In the genomic region with DNA sequence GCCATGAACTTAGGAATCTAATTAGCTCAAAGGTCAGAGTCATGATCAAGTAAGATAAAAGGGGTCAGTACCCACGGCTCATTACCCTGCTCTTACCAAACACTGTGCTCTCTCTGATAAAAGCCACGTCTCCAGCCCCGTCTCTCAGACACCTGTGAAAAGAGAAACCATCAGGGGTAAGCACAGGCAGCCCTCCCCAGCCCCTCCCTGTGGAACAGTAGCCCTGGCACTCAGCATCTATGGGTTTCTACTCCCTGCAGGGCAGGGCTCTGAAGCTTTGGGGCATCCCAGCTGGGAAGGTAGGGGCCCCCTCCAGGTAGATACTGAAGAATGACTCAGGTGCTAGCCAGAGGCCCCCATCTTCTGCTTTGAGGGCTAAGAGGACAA, we compare ENCODE assay signal across 22 cellular contexts. TPM values are rescaled to one million over a fixed set of nuclear protein-coding genes. Genes with fewer than 3 reads are reported as not detected.
DNase-seq lines count a peak whose midpoint lies in the region; ATAC-seq and TF ChIP-seq lines count a peak whose summit lies in the region.
"Had no signal": no experiment of that assay in that cellular context is flagged by ENCODE, and none has a peak within 500 bp of the region (broad histone marks: within the 10 kb centered on the region; RNA-seq: fewer than 3 reads in every experiment).

No MANE protein-coding gene starts in this region.

- no peak overlapping the region for H3K27ac Mint-ChIP-seq in activated CD8-positive, alpha-beta memory T cell treated with anti-CD3 and anti-CD28 coated beads, Interleukin-2, amount 10 ng/mL, durations not matched to agents 7 days and 5 days
- no peak overlapping the region for H3K27ac Mint-ChIP-seq in endodermal cell
- H3K27ac Mint-ChIP-seq: CD8-positive, alpha-beta memory T cell; GM23338 had no signal

- no peaks in the 10 kb centered on the region for H3K9me3 ChIP-seq in MM.1S (replicated peaks; ENCODE audit: insufficient read depth, low read length)
- no peaks in the 10 kb centered on the region for H3K9me3 ChIP-seq in endodermal cell (ENCODE audit: control insufficient read depth, low read length)

- H3K9me3 Mint-ChIP-seq in activated CD8-positive, alpha-beta memory T cell treated with anti-CD3 and anti-CD28 coated beads, Interleukin-2, amount 10 ng/mL, durations not matched to agents 7 days and 5 days (ENCODE audit: low read depth), result no peaks in the 10 kb centered on the region
- no peaks in the 10 kb centered on the region for H3K9me3 Mint-ChIP-seq in endodermal cell
- H3K9me3 Mint-ChIP-seq: CD4-positive, CD25-positive, alpha-beta regulatory T cell; GM23338 had no signal

- no peaks in the 10 kb centered on the region for H3K36me3 Mint-ChIP-seq in activated CD8-positive, alpha-beta memory T cell treated with anti-CD3 and anti-CD28 coated beads, Interleukin-2, amount 10 ng/mL, durations not matched to agents 7 days and 5 days
- no peaks in the 10 kb centered on the region for H3K36me3 Mint-ChIP-seq in endodermal cell (ENCODE audit: low read depth)
- H3K36me3 Mint-ChIP-seq: CD4-positive, CD25-positive, alpha-beta regulatory T cell; CD8-positive, alpha-beta memory T cell had no signal

- H3K4me2 ChIP-seq in MM.1S (ENCODE audit: low read depth, low read length), result peak overlapping the region; percentile 68
- H3K4me2 ChIP-seq: GM23338 had no signal

- 0 out of 2 replicates have a peak, but pooled peaks cover 5% of the 10 kb centered on the region for H3F3A ChIP-seq in MM.1S (ENCODE audit: insufficient read depth, low read length)

- no peaks in the 10 kb centered on the region for H4K20me1 ChIP-seq in MM.1S (ENCODE audit: insufficient read depth, low read length)

- no peak overlapping the region for H3K4me3 Mint-ChIP-seq in activated CD8-positive, alpha-beta memory T cell treated with anti-CD3 and anti-CD28 coated beads, Interleukin-2, amount 10 ng/mL, durations not matched to agents 7 days and 5 days
- H3K4me3 Mint-ChIP-seq in endodermal cell, result no peak overlapping the region
- H3K4me3 Mint-ChIP-seq: CD4-positive, CD25-positive, alpha-beta regulatory T cell; CD8-positive, alpha-beta memory T cell; GM23338 had no signal

- DNase-seq in activated CD8-positive, alpha-beta memory T cell treated with anti-CD3 and anti-CD28 coated beads, Interleukin-2, amount 10 ng/mL, durations not matched to agents 7 days and 5 days, result peak; percentile 37
- DNase-seq in activated CD8-positive, alpha-beta memory T cell treated with anti-CD3 and anti-CD28 coated beads for 24 hours, result no peak
- peak; percentile 59 for DNase-seq in MM.1S
- peak; percentile 22 for DNase-seq in endodermal cell
- DNase-seq in ureter (ENCODE audit: low spot score), result peak; percentile 36
- DNase-seq in NCI-H2107 treated with DMSO at 0.1 percent for 48 hours (lab: John Stamatoyannopoulos, UW; ENCODE audit: unreplicated experiment), result no peak
- no peak for DNase-seq in islet precursor cell
- DNase-seq: C1 segment of cervical spinal cord; CD4-positive, CD25-positive, alpha-beta regulatory T cell; CD8-positive, alpha-beta memory T cell; COR-L47; DMS 273 treated with DMSO at 0.1 percent for 48 hours; DMS53; GDM1; HCEC 1CT had no signal

- H3K4me3 ChIP-seq in MM.1S (ENCODE audit: low read length) (peak overlapping the region; percentile 5; the same call in 1 of the 2 replicates), endodermal cell (ENCODE audit: low read length) (no peak overlapping the region)
- H3K4me3 ChIP-seq: GM23338 had no signal

- H3K4me1 ChIP-seq in MM.1S (ENCODE audit: low read length), result peaks cover 22% of the 10 kb centered on the region
- H3K4me1 ChIP-seq in endodermal cell (ENCODE audit: control insufficient read depth, insufficient read depth, low read length), result peaks cover 7% of the 10 kb centered on the region

- TF ChIP-seq CTCF in MM.1S (IDR thresholded peaks at IDR 0.05; ENCODE audit: low read length) (no peak), endodermal cell (conservative IDR thresholded peaks at IDR 0.05) (no peak)

- H3K27me3 Mint-ChIP-seq in activated CD8-positive, alpha-beta memory T cell treated with anti-CD3 and anti-CD28 coated beads, Interleukin-2, amount 10 ng/mL, durations not matched to agents 7 days and 5 days, result peaks cover 45% of the 10 kb centered on the region
- H3K27me3 Mint-ChIP-seq in endodermal cell (ENCODE audit: insufficient read depth), result no peaks in the 10 kb centered on the region

- ATAC-seq in activated CD8-positive, alpha-beta memory T cell treated with anti-CD3 and anti-CD28 coated beads, Interleukin-2, amount 10 ng/mL, durations not matched to agents 7 days and 5 days, result no peak
- no peak for ATAC-seq in GM21529 (IDR thresholded peaks at IDR 0.05; ENCODE audit: unreplicated experiment)
- ATAC-seq: GM23338 had no signal

- H3K36me3 ChIP-seq in MM.1S (replicated peaks; ENCODE audit: insufficient read depth, low read length), result no peaks in the 10 kb centered on the region
- H3K36me3 ChIP-seq in endodermal cell (ENCODE audit: control insufficient read depth, insufficient read depth, low read length), result no peaks in the 10 kb centered on the region

- no peaks in the 10 kb centered on the region for H3K9me2 ChIP-seq in MM.1S (replicated peaks; ENCODE audit: insufficient read depth, low read length)

- CTCF ChIA-PET in activated CD8-positive, alpha-beta memory T cell treated with anti-CD3 and anti-CD28 coated beads, Interleukin-2, amount 10 ng/mL, durations not matched to agents 7 days and 5 days (lab: Charles Lee), result no interaction called here

- H3K79me2 ChIP-seq in MM.1S (ENCODE audit: low read length), result no peaks in the 10 kb centered on the region

- H3K4me1 Mint-ChIP-seq in activated CD8-positive, alpha-beta memory T cell treated with anti-CD3 and anti-CD28 coated beads, Interleukin-2, amount 10 ng/mL, durations not matched to agents 7 days and 5 days, result peaks cover 7% of the 10 kb centered on the region
- H3K4me1 Mint-ChIP-seq in endodermal cell, result peaks cover 3% of the 10 kb centered on the region
- H3K4me1 Mint-ChIP-seq: CD4-positive, CD25-positive, alpha-beta regulatory T cell; GM23338 had no signal

- H3K9ac ChIP-seq in MM.1S (ENCODE audit: low read length) (peak overlapping the region; percentile 16; the same call in 1 of the 2 replicates), endodermal cell (ENCODE audit: extremely low read depth, low read length, poor library complexity, severe bottlenecking) (no peak overlapping the region)

- H2AFZ ChIP-seq in MM.1S (ENCODE audit: low read length), result peak overlapping the region; percentile 63
- H2AFZ ChIP-seq: GM23338 had no signal

- 85% methylated on average over 3 of the region's 3 CpGs; no CpG with 5 or more reads in 1 of the 2 experiments for WGBS in endodermal cell (ENCODE audit: insufficient coverage in 1 of 2, insufficient read length in 1 of 2), 2 experiments

- H3K27ac ChIP-seq in MM.1S (ENCODE audit: low read length) (peak overlapping the region; percentile 47; the same call in 1 of the 2 replicates), endodermal cell (ENCODE audit: low read depth, low read length) (no peak overlapping the region)
- H3K27ac ChIP-seq: 22Rv1, HL-60 had no signal

- H3K27me3 ChIP-seq in MM.1S (replicated peaks; ENCODE audit: insufficient read depth, low read length) (no peaks in the 10 kb centered on the region), endodermal cell (ENCODE audit: control insufficient read depth, insufficient read depth, low read length, poor library complexity, severe bottlenecking) (no peaks in the 10 kb centered on the region)

RNA-seq across cellular contexts. Expression of a gene that starts 10.5 kb away (rescaled TPM):
- not detected for total RNA-seq in activated CD8-positive, alpha-beta memory T cell treated with anti-CD3 and anti-CD28 coated beads, Interleukin-2, amount 10 ng/mL, durations not matched to agents 7 days and 5 days
- total RNA-seq in endodermal cell, result under 1 TPM; 0.24 to 0.31 TPM
- not detected for polyA plus RNA-seq in endodermal cell (2013, experiment 1 of 2)
- polyA plus RNA-seq in endodermal cell (2013, experiment 2 of 2), result not detected
- total RNA-seq in ureter, result 1.5 TPM
- total RNA-seq: A673; CD4-positive, CD25-positive, alpha-beta regulatory T cell; CD8-positive, alpha-beta memory T cell had no signal
- polyA plus RNA-seq: AG04450; CD4-positive, CD25-positive, alpha-beta regulatory T cell; CD8-positive, alpha-beta memory T cell had no signal

RNA-seq across cellular contexts. Expression of a gene that starts 43.6 kb away (rescaled TPM):
- total RNA-seq in activated CD8-positive, alpha-beta memory T cell treated with anti-CD3 and anti-CD28 coated beads, Interleukin-2, amount 10 ng/mL, durations not matched to agents 7 days and 5 days, result not detected
- not detected for total RNA-seq in endodermal cell
- not detected for polyA plus RNA-seq in endodermal cell (2013, experiment 1 of 2)
- not detected for polyA plus RNA-seq in endodermal cell (2013, experiment 2 of 2)
- not detected for total RNA-seq in ureter
- total RNA-seq: A673; CD4-positive, CD25-positive, alpha-beta regulatory T cell; CD8-positive, alpha-beta memory T cell; GM23338; HT1080 had no signal
- polyA plus RNA-seq: CD4-positive, CD25-positive, alpha-beta regulatory T cell; CD8-positive, alpha-beta memory T cell had no signal

RNA-seq across cellular contexts. Expression of a gene that starts 47.1 kb away (rescaled TPM):
- total RNA-seq in activated CD8-positive, alpha-beta memory T cell treated with anti-CD3 and anti-CD28 coated beads, Interleukin-2, amount 10 ng/mL, durations not matched to agents 7 days and 5 days, result 10 to 100 TPM in 1 of 2 experiments, 1 to 10 TPM in 1; 10.0 to 11.9 TPM
- total RNA-seq in endodermal cell (not detected), ureter (6.3 TPM)
- polyA plus RNA-seq in endodermal cell (2013, experiment 1 of 2), result not detected
- polyA plus RNA-seq in endodermal cell (2013, experiment 2 of 2), result not detected
- total RNA-seq: A673, GM23338 had no signal
- polyA plus RNA-seq: GM23338 had no signal

Comparison
In these comparisons a context has a peak if more than half of its experiments do, and no peak if none do; other contexts are left out.
1. DNase-seq: peak in activated CD8-positive, alpha-beta memory T cell treated with anti-CD3 and anti-CD28 coated beads, Interleukin-2, amount 10 ng/mL, durations not matched to agents 7 days and 5 days (single experiment), MM.1S (single experiment), endodermal cell (single experiment) and ureter (single experiment); none in activated CD8-positive, alpha-beta memory T cell treated with anti-CD3 and anti-CD28 coated beads for 24 hours (single experiment), NCI-H2107 treated with DMSO at 0.1 percent for 48 hours (single experiment) and islet precursor cell (single experiment).